In genomic region chr4:71247706-71248105, GRCh38 we compare ENCODE assay signal across 17 cellular contexts.
DNase-seq lines count a peak whose midpoint lies in the region; ATAC-seq, FAIRE-seq and TF ChIP-seq lines count a peak whose summit lies in the region.
"Had no signal": no experiment of that assay in that cellular context is flagged by ENCODE, and none has a peak within 500 bp of the region (broad histone marks: within the 10 kb centered on the region; RNA-seq: fewer than 3 reads in every experiment).

No MANE protein-coding gene starts in this region.

- H3K9me3 ChIP-seq in heart right ventricle: no peaks in the 10 kb centered on the region
- H3K9me3 ChIP-seq in right atrium auricular region: no peaks in the 10 kb centered on the region
- no peaks in the 10 kb centered on the region for H3K9me3 ChIP-seq in small intestine (ENCODE audit: control insufficient read depth, low read depth)
- H3K9me3 ChIP-seq: Caco-2 had no signal

- no peak overlapping the region for H3K4me3 ChIP-seq in heart right ventricle
- H3K4me3 ChIP-seq in right atrium auricular region: no peak overlapping the region
- no peak overlapping the region for H3K4me3 ChIP-seq in small intestine (ENCODE audit: low read depth in 1 of 2, low read length in 2 of 2)
- H3K4me3 ChIP-seq: GM12878, GM23248 had no signal

- TF ChIP-seq CTCF in heart right ventricle (IDR thresholded peaks at IDR 0.05): no peak
- TF ChIP-seq CTCF in right atrium auricular region (IDR thresholded peaks at IDR 0.05): no peak
- no peak for TF ChIP-seq CTCF in mesothelial cell of epicardium (IDR thresholded peaks at IDR 0.05; ENCODE audit: unreplicated experiment)

- intact Hi-C loops in heart right ventricle (cut with DNase I): no loop called here

- peak in 5 of 8 donors; percentile 8 to 81 (median 51) for ATAC-seq in heart right ventricle
- ATAC-seq: GM12878, HCT116 had no signal

- no peaks in the 10 kb centered on the region for H3K27me3 Mint-ChIP-seq in mesothelial cell of epicardium (ENCODE audit: low read depth)
- H3K27me3 Mint-ChIP-seq: CD8-positive, alpha-beta memory T cell had no signal

- peaks cover 38% of the 10 kb centered on the region for H3K4me1 Mint-ChIP-seq in mesothelial cell of epicardium
- H3K4me1 Mint-ChIP-seq: CD8-positive, alpha-beta memory T cell had no signal

- H3K27me3 ChIP-seq in heart right ventricle: no peaks in the 10 kb centered on the region
- H3K27me3 ChIP-seq in right atrium auricular region: no peaks in the 10 kb centered on the region
- H3K27me3 ChIP-seq in small intestine (ENCODE audit: control insufficient read depth in 2 of 2, insufficient read depth in 2 of 2, low read length in 2 of 2): no peaks in the 10 kb centered on the region

- WGBS in heart right ventricle, 2 donors: 62 to 66% methylated on average over 5 of the region's 5 CpGs
- 75 to 82% (median 81%) methylated on average over 5 of the region's 5 CpGs for WGBS in small intestine, 3 donors

- no peaks in the 10 kb centered on the region for H3K36me3 Mint-ChIP-seq in mesothelial cell of epicardium
- H3K36me3 Mint-ChIP-seq: CD8-positive, alpha-beta memory T cell had no signal

- no peaks in the 10 kb centered on the region for H3K36me3 ChIP-seq in heart right ventricle
- no peaks in the 10 kb centered on the region for H3K36me3 ChIP-seq in right atrium auricular region
- H3K36me3 ChIP-seq in small intestine (ENCODE audit: control insufficient read depth in 2 of 2, insufficient read depth in 2 of 2, low read length in 2 of 2): peaks cover 2 to 8% of the 10 kb centered on the region in 2 donors

- no peaks in the 10 kb centered on the region for H3K9me3 Mint-ChIP-seq in mesothelial cell of epicardium
- H3K9me3 Mint-ChIP-seq: CD8-positive, alpha-beta memory T cell had no signal

- peak; percentile 3 for DNase-seq in DMS 273 (lab: John Stamatoyannopoulos, UW; ENCODE audit: unreplicated experiment)
- DNase-seq in DMS 273 treated with DMSO at 0.1 percent for 48 hours (lab: John Stamatoyannopoulos, UW): no peak
- DNase-seq in heart right ventricle: no peak
- no peak for DNase-seq in right atrium auricular region (ENCODE audit: low spot score)
- DNase-seq in iPS-NIHi11 (ENCODE audit: low spot score): peak; percentile 19
- no peak for DNase-seq in small intestine
- DNase-seq in NCI-H1417 (lab: John Stamatoyannopoulos, UW): no peak
- DNase-seq in mesothelial cell of epicardium (ENCODE audit: low spot score in 2 of 2, unreplicated experiment in 2 of 2): no peak
- DNase-seq: Caco-2; CD8-positive, alpha-beta memory T cell; DMS79; GM23248 had no signal

- no peak overlapping the region for H3K4me3 Mint-ChIP-seq in mesothelial cell of epicardium
- H3K4me3 Mint-ChIP-seq: CD8-positive, alpha-beta memory T cell had no signal

- FAIRE-seq in small intestine (lab: Jason Lieb, UNC): no peak
- FAIRE-seq: GM12878, H54 had no signal

- peaks cover 0 to 27% (median 9%) of the 10 kb centered on the region in 9 donors for H3K4me1 ChIP-seq in heart right ventricle
- peaks cover 0 to 18% of the 10 kb centered on the region in 2 donors for H3K4me1 ChIP-seq in right atrium auricular region
- no peaks in the 10 kb centered on the region for H3K4me1 ChIP-seq in small intestine (ENCODE audit: control insufficient read depth in 2 of 2, insufficient read depth in 1 of 2, low read depth in 1 of 2, low read length in 1 of 2)

- H3K27ac Mint-ChIP-seq in mesothelial cell of epicardium: no peak overlapping the region

- H3K27ac ChIP-seq in heart right ventricle (no peak overlapping the region), right atrium auricular region (no peak overlapping the region), small intestine (ENCODE audit: low read depth in 1 of 2, low read length in 1 of 2) (no peak overlapping the region)
- H3K27ac ChIP-seq: 22Rv1, GM23248, HL-60 had no signal

Comparison
In these comparisons a context has a peak if more than half of its experiments do, and no peak if none do; other contexts are left out.
1. DNase-seq: peak in DMS 273 (single experiment) and iPS-NIHi11 (single experiment); none in DMS 273 treated with DMSO at 0.1 percent for 48 hours (single experiment), heart right ventricle (0 of 2), right atrium auricular region (single experiment), small intestine (single experiment), NCI-H1417 (0 of 3) and mesothelial cell of epicardium (0 of 2).